Comparison of ENCODE assay signal across 11 cellular contexts in genomic region chr16:11972128-11972527, GRCh38. TPM values are rescaled to one million over a fixed set of nuclear protein-coding genes. Genes with fewer than 3 reads are reported as not detected.
DNase-seq lines count a peak whose midpoint lies in the region; ATAC-seq, FAIRE-seq and TF ChIP-seq lines count a peak whose summit lies in the region.
"Had no signal": no experiment of that assay in that cellular context is flagged by ENCODE, and none has a peak within 500 bp of the region (broad histone marks: within the 10 kb centered on the region; RNA-seq: fewer than 3 reads in every experiment).

No MANE protein-coding gene starts in this region.

- H3K36me3 ChIP-seq in GM23338 (ENCODE audit: insufficient read depth) (no peaks in the 10 kb centered on the region), WERI-Rb-1 (no peaks in the 10 kb centered on the region)

- H3K27ac Mint-ChIP-seq in GM23338 = 0 out of 2 replicates have a peak overlapping the region, but pooled peaks have one; percentile 48

- no peak for FAIRE-seq in GM12892 (lab: Jason Lieb, UNC)
- FAIRE-seq: bronchial epithelial cell had no signal

- peaks cover 12% of the 10 kb centered on the region; the same call in 2 of the 3 replicates for H3K4me1 Mint-ChIP-seq in GM23338

- peak; percentile 9 to 14 for DNase-seq in AML-193 (lab: John Stamatoyannopoulos, UW)
- peak; percentile 66 for DNase-seq in GM23338 (ENCODE audit: low spot score)
- DNase-seq in WERI-Rb-1 = peak; percentile 11
- peak in 1 of 2 donors; percentile 46 for DNase-seq in left colon
- DNase-seq in GM12892 (ENCODE audit: insufficient read length) = no peak
- DNase-seq in foreskin melanocyte = no peak
- DNase-seq: NCI-H2081 treated with DMSO at 0.1 percent for 48 hours had no signal

- TF ChIP-seq CTCF in GM23338 (conservative IDR thresholded peaks at IDR 0.05; ENCODE audit: low read depth in 2 of 2) (peak; percentile 40 to 53), WERI-Rb-1 (IDR thresholded peaks at IDR 0.05; ENCODE audit: low read depth, low read length) (no peak)

- no peaks in the 10 kb centered on the region for H4K20me1 ChIP-seq in GM23338 (replicated peaks; ENCODE audit: insufficient read depth)

- ATAC-seq in GM23338 (peak; percentile 15), left colon (peak; percentile 50), HG03469 (IDR thresholded peaks at IDR 0.05; ENCODE audit: unreplicated experiment) (no peak), GM18868 (IDR thresholded peaks at IDR 0.05; ENCODE audit: unreplicated experiment) (no peak)

- TF ChIP-seq POLR2A in GM12892 (IDR thresholded peaks at IDR 0.05; ENCODE audit: low read depth, low read length) = no peak

- H3K4me3 ChIP-seq in GM23338 = no peak overlapping the region
- no peak overlapping the region for H3K4me3 ChIP-seq in WERI-Rb-1 (ENCODE audit: low read depth, low read length)
- H3K4me3 ChIP-seq: skin epidermis had no signal

- peaks cover 8% of the 10 kb centered on the region; the same call in 1 of the 2 replicates for H3K79me2 ChIP-seq in GM23338 (replicated peaks; ENCODE audit: insufficient read depth)

- H3K4me1 ChIP-seq in GM23338 (ENCODE audit: insufficient read depth) = no peaks in the 10 kb centered on the region

- H3K27ac ChIP-seq in GM23338 (ENCODE audit: low read depth) (no peak overlapping the region), WERI-Rb-1 (no peak overlapping the region)

- peaks cover 3% of the 10 kb centered on the region; the same call in 1 of the 3 replicates for H3K9me3 Mint-ChIP-seq in GM23338

- H3F3A ChIP-seq in GM23338 (replicated peaks; ENCODE audit: low read depth) = no peaks in the 10 kb centered on the region

- H3K27me3 ChIP-seq in GM23338 (ENCODE audit: insufficient read depth) = no peaks in the 10 kb centered on the region
- H3K27me3 ChIP-seq in WERI-Rb-1 (ENCODE audit: insufficient read depth, low read depth, severe bottlenecking) = no peaks in the 10 kb centered on the region

- no peaks in the 10 kb centered on the region for H3K9me3 ChIP-seq in WERI-Rb-1 (ENCODE audit: severe bottlenecking)

- H2AFZ ChIP-seq in GM23338 = no peak overlapping the region

- H3K27me3 Mint-ChIP-seq in GM23338 (ENCODE audit: insufficient read depth, low read depth, poor library complexity) = peaks cover 10% of the 10 kb centered on the region

- no peak overlapping the region for H3K4me2 ChIP-seq in GM23338

- intact Hi-C loops in left colon (cut with DNase I, micrococcal nuclease) = loop anchor here in 1 of 2 donors (10.0 kb wide), 1 partner anchor 57 kb away; the partner anchor contains the start of gene GSPT1

- no peaks in the 10 kb centered on the region; the same call in 1 of the 3 replicates for H3K36me3 Mint-ChIP-seq in GM23338 (ENCODE audit: low read depth)

- no peak overlapping the region for H3K4me3 Mint-ChIP-seq in GM23338

- no peaks in the 10 kb centered on the region for H3K9me2 ChIP-seq in GM23338 (ENCODE audit: insufficient read depth)

TF ChIP-seq in GM23338, 12 proteins besides CTCF, POLR2A, EP300 and RAD21 (continues in another document):
- TF ChIP-seq ZNF114 (CRISPR knock-in tag; IDR thresholded peaks at IDR 0.05) (no peak), ZNF462 (CRISPR knock-in tag; IDR thresholded peaks at IDR 0.05) (no peak), ZNF331 (CRISPR knock-in tag; IDR thresholded peaks at IDR 0.05; ENCODE audit: low read depth) (no peak), NANOG (IDR thresholded peaks at IDR 0.05; ENCODE audit: borderline replicate concordance) (no peak), EZH2 (IDR thresholded peaks at IDR 0.05; ENCODE audit: low read depth, unreplicated experiment) (no peak)

RNA-seq across cellular contexts. Expression of gene SNX29, which starts 4.4 kb away (rescaled TPM):
- 4.3 and 9.0 TPM in 2 replicates for total RNA-seq in GM23338 (2014; rRNA removed; shearing (Covaris generic))
- 12.9 and 13.2 TPM in 2 replicates for polyA plus RNA-seq in GM23338 (2016; fragmentation: Nextera tagmentation; extraction: Ambion mirVana)
- 10 to 100 TPM; 19.1 to 20.3 TPM for total RNA-seq in left colon
- polyA plus RNA-seq in GM12892 (2012; ENCODE audit: missing spikeins) = 22.8 TPM

RNA-seq across cellular contexts. Expression of gene TNFRSF17, which starts 7.1 kb away (rescaled TPM):
- not detected in 2 replicates for total RNA-seq in GM23338 (2014; rRNA removed; shearing (Covaris generic))
- 0.37 TPM in 1 of 2 replicates, not detected in the other for polyA plus RNA-seq in GM23338 (2016; fragmentation: Nextera tagmentation; extraction: Ambion mirVana)
- 1 to 10 TPM in 1 of 2 donors, under 1 TPM in 1; 0.70 to 5.0 TPM for total RNA-seq in left colon
- polyA plus RNA-seq in GM12892 (2012; ENCODE audit: missing spikeins) = 107 TPM
- total RNA-seq: bronchial epithelial cell had no signal

RNA-seq across cellular contexts. Expression of gene NPIPB2, which starts 30.3 kb away (rescaled TPM):
- 6.8 and 33.1 TPM in 2 replicates for total RNA-seq in GM23338 (2014; rRNA removed; shearing (Covaris generic))
- 1.0 and 1.5 TPM in 2 replicates for polyA plus RNA-seq in GM23338 (2016; fragmentation: Nextera tagmentation; extraction: Ambion mirVana)
- total RNA-seq in left colon = 10 to 100 TPM; 13.0 to 15.1 TPM
- 7.5 TPM for polyA plus RNA-seq in GM12892 (2012; ENCODE audit: missing spikeins)

RNA-seq across cellular contexts. Expression of gene GSPT1, which starts 56.4 kb away (rescaled TPM):
- total RNA-seq in GM23338 (2014; rRNA removed; shearing (Covaris generic)) = 144 and 146 TPM in 2 replicates
- polyA plus RNA-seq in GM23338 (2016; fragmentation: Nextera tagmentation; extraction: Ambion mirVana) = 118 and 126 TPM in 2 replicates
- 100 to 1,000 TPM; 105 to 121 TPM for total RNA-seq in left colon
- 87.4 TPM for polyA plus RNA-seq in GM12892 (2012; ENCODE audit: missing spikeins)

Comparison
In these comparisons a context has a peak if more than half of its experiments do, and no peak if none do; other contexts are left out.
1. DNase-seq: peak in AML-193 (2 of 2), GM23338 (single experiment) and WERI-Rb-1 (single experiment); none in GM12892 (single experiment) and foreskin melanocyte (single experiment).
2. ATAC-seq: peak in GM23338 (single experiment) and left colon (single experiment); none in HG03469 (single experiment) and GM18868 (single experiment).